Comparison of ENCODE assay signal across 17 cellular contexts in the genomic region with DNA sequence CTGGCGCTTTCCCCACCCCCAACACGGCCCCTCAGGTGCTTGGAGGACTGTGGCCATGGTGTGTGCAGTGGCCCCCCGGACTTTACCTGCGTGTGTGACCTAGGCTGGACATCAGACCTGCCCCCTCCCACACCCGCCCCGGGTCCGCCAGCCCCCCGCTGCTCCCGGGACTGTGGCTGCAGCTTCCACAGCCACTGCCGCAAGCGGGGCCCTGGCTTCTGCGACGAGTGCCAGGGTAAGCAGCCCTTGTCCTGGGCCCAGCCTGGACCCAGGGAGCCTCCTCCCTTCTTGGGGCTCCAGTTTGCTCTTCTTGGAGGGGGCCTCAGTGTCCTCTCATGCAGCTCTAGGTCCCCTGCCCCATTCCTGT. TPM values are rescaled to one million over a fixed set of nuclear protein-coding genes. Genes with fewer than 3 reads are reported as not detected.
"Had no signal": no experiment of that assay in that cellular context is flagged by ENCODE, and none has a peak within 500 bp of the region (broad histone marks: within the 10 kb centered on the region; RNA-seq: fewer than 3 reads in every experiment).

No MANE protein-coding gene starts in this region.

- H3K4me3 ChIP-seq: breast epithelium, MG63, SJSA1 had no signal

- H3K27me3 ChIP-seq: breast epithelium, MG63, SJSA1 had no signal

- DNase-seq: activated CD4-positive, CD25-positive, alpha-beta regulatory T cell treated with anti-CD3 and anti-CD28 coated beads, Interleukin-2, amount 50 U/mL, for 72 hours; activated CD8-positive, alpha-beta memory T cell treated with anti-CD3 and anti-CD28 coated beads for 24 hours; activated effector memory CD4-positive, alpha-beta T cell treated with anti-CD3 and anti-CD28 coated beads, Interleukin-2, amount 50 U/mL, for 16 hours; activated naive CD4-positive, alpha-beta T cell treated with Interleukin-2 at 50 U/mL for 16 hours; activated T-cell treated with anti-CD3 and anti-CD28 coated beads, Interleukin-2, amount 50 U/mL, for 4 hours; MG63; NCI-H1092 treated with DMSO at 0.1 percent for 48 hours; NCI-H226; NCI-H526 treated with DMSO at 0.1 percent for 48 hours; SHP77; T-helper 17 cell; T-helper 9 cell had no signal

- ATAC-seq: WTC11 had no signal

- H3K9me3 ChIP-seq: breast epithelium, MG63, SJSA1 had no signal

- H3K27ac ChIP-seq: breast epithelium, SJSA1 had no signal

- H3K4me1 ChIP-seq: breast epithelium, SJSA1 had no signal

RNA-seq across cellular contexts. Expression of a gene that starts 37.2 kb away (rescaled TPM):
- total RNA-seq: activated CD4-positive, alpha-beta memory T cell treated with anti-CD3 and anti-CD28 coated beads for 36 hours; activated CD4-positive, alpha-beta T cell treated with anti-CD3 and anti-CD28 coated beads, Interleukin-2, amount 10 ng/mL, durations not matched to agents 24 days and 14 days; activated T-cell treated with anti-CD3 and anti-CD28 coated beads, Interleukin-2, amount 50 U/mL, for 4 hours; SJSA1; T-helper 17 cell had no signal

RNA-seq across cellular contexts. Expression of a gene that starts 39.8 kb away (rescaled TPM):
- total RNA-seq: activated T-cell treated with anti-CD3 and anti-CD28 coated beads, Interleukin-2, amount 50 U/mL, for 4 hours; SJSA1; T-helper 17 cell had no signal
